8 cellular contexts compared by ENCODE assay signal in genomic region chr2:54558976-54559410, GRCh38.
DNase-seq lines count a peak whose midpoint lies in the region; ATAC-seq, FAIRE-seq and TF ChIP-seq lines count a peak whose summit lies in the region.

No MANE protein-coding gene starts in this region.

- H3K4me3 ChIP-seq in BE2C (ENCODE audit: low read depth, low read length), result peak overlapping the region; percentile 69
- peak overlapping the region; percentile 85 for H3K4me3 ChIP-seq in astrocyte (ENCODE audit: insufficient read depth, low read depth, low read length)
- H3K4me3 ChIP-seq in liver (ENCODE audit: low read depth in 1 of 3, low read length in 3 of 3), result peak overlapping the region; percentile 71 to 90 (median 87)
- peak overlapping the region; percentile 64 for H3K4me3 ChIP-seq in upper lobe of right lung

- peak overlapping the region; percentile 95 for H3K27ac Mint-ChIP-seq in astrocyte (ENCODE audit: unreplicated experiment)

- H3K36me3 ChIP-seq in BE2C (no peaks in the 10 kb centered on the region), astrocyte (ENCODE audit: insufficient read depth, low read length) (no peaks in the 10 kb centered on the region), liver (ENCODE audit: control insufficient read depth in 4 of 4, insufficient read depth in 3 of 4, low read depth in 1 of 4, low read length in 3 of 4) (no peaks in the 10 kb centered on the region), upper lobe of right lung (no peaks in the 10 kb centered on the region)

- peaks cover 78% of the 10 kb centered on the region for H3K79me2 ChIP-seq in astrocyte (ENCODE audit: insufficient read depth, low read length)

- H3K9me3 Mint-ChIP-seq in astrocyte (ENCODE audit: unreplicated experiment), result peaks cover 3% of the 10 kb centered on the region

- peaks cover 49% of the 10 kb centered on the region for H4K20me1 ChIP-seq in astrocyte (ENCODE audit: insufficient read depth, low read length)

- 7% methylated on average over 6 of the region's 6 CpGs for WGBS in liver

- H3K4me3 Mint-ChIP-seq in astrocyte (ENCODE audit: unreplicated experiment), result peak overlapping the region; percentile 90

- DNase-seq in BE2C (no peak), astrocyte (ENCODE audit: low read depth) (no peak), upper lobe of right lung (no peak), occipital lobe (lab: John Stamatoyannopoulos, UW) (no peak), NCI-H1436 (lab: John Stamatoyannopoulos, UW) (no peak)

- ATAC-seq in HG02571 (IDR thresholded peaks at IDR 0.05; ENCODE audit: unreplicated experiment), result peak; percentile 2
- ATAC-seq in upper lobe of right lung, result peak; percentile 4
- no peak for ATAC-seq in HG03135 (IDR thresholded peaks at IDR 0.05; ENCODE audit: unreplicated experiment)

- H3K4me1 Mint-ChIP-seq in astrocyte (ENCODE audit: low read depth, unreplicated experiment), result peaks cover 48% of the 10 kb centered on the region

- H3K9me3 ChIP-seq in BE2C (no peaks in the 10 kb centered on the region), astrocyte (ENCODE audit: insufficient read depth, low read depth, low read length) (no peaks in the 10 kb centered on the region), liver (ENCODE audit: control insufficient read depth in 4 of 4, low read length in 3 of 4) (no peaks in the 10 kb centered on the region), upper lobe of right lung (no peaks in the 10 kb centered on the region)

- no peak for FAIRE-seq in astrocyte (lab: Jason Lieb, UNC)

- intact Hi-C loops in upper lobe of right lung (cut with DNase I), result no loop called here

- H3K27me3 ChIP-seq in BE2C (no peaks in the 10 kb centered on the region), astrocyte (ENCODE audit: insufficient read depth, low read length) (no peaks in the 10 kb centered on the region), liver (ENCODE audit: control insufficient read depth in 4 of 4, insufficient read depth in 4 of 4, low read length in 3 of 4) (no peaks in the 10 kb centered on the region), upper lobe of right lung (no peaks in the 10 kb centered on the region)

- H3K27ac ChIP-seq in astrocyte (ENCODE audit: low read depth, low read length) (peak overlapping the region; percentile 90), liver (ENCODE audit: low read depth in 1 of 2, low read length in 2 of 2) (peak overlapping the region; percentile 96 to 99), upper lobe of right lung (peak overlapping the region; percentile 88)

- TF ChIP-seq CTCF in BE2C (IDR thresholded peaks at IDR 0.05; ENCODE audit: low read depth, low read length), result no peak
- no peak for TF ChIP-seq CTCF in astrocyte (IDR thresholded peaks at IDR 0.05; ENCODE audit: insufficient read depth, low read depth, low read length)
- no peak for TF ChIP-seq CTCF in liver (IDR thresholded peaks at IDR 0.05; ENCODE audit: low read depth, low read length, missing input control)
- TF ChIP-seq CTCF in upper lobe of right lung (IDR thresholded peaks at IDR 0.05), result no peak

- peaks cover 8% of the 10 kb centered on the region for H3K36me3 Mint-ChIP-seq in astrocyte (ENCODE audit: low read depth, unreplicated experiment)

- H3K27me3 Mint-ChIP-seq in astrocyte (ENCODE audit: low read depth, unreplicated experiment), result no peaks in the 10 kb centered on the region

- H3K9ac ChIP-seq in astrocyte (ENCODE audit: low read length), result peak overlapping the region; percentile 93
- peak overlapping the region; percentile 98 to 100 for H3K9ac ChIP-seq in liver (ENCODE audit: low read depth in 1 of 2, low read length in 2 of 2)

- no peak for TF ChIP-seq RAD21 in liver (IDR thresholded peaks at IDR 0.05)

- peak overlapping the region; percentile 90 for H3K4me2 ChIP-seq in astrocyte (ENCODE audit: low read length)

- no peak overlapping the region for H2AFZ ChIP-seq in astrocyte (ENCODE audit: low read depth, low read length)

- H3K4me1 ChIP-seq in BE2C (peaks cover 9% of the 10 kb centered on the region), astrocyte (ENCODE audit: insufficient read depth, low read length) (peaks cover 35% of the 10 kb centered on the region), liver (ENCODE audit: control insufficient read depth in 4 of 4, insufficient read depth in 4 of 4, low read length in 3 of 4) (peaks cover 12 to 50% (median 16%) of the 10 kb centered on the region in 4 donors), upper lobe of right lung (peaks cover 63% of the 10 kb centered on the region)

TF ChIP-seq in liver, 16 proteins besides CTCF, POLR2A, EP300 and RAD21:
- TF ChIP-seq MAX (IDR thresholded peaks at IDR 0.05) (no peak), ATF3 (IDR thresholded peaks at IDR 0.05) (no peak), TAF1 (conservative IDR thresholded peaks at IDR 0.05) (no peak), HNF4A (conservative IDR thresholded peaks at IDR 0.05) (no peak), RXRA (IDR thresholded peaks at IDR 0.05) (no peak), JUND (IDR thresholded peaks at IDR 0.05) (no peak), ZBTB33 (IDR thresholded peaks at IDR 0.05) (no peak)
TF ChIP-seq in liver: peak in this region for 0.
